In genomic region chr1:180424848-180425457, GRCh38 we compare ENCODE assay signal across 13 cellular contexts.
A peak's percentile ranks its signal among the peaks of the same experiment; 100 is the strongest.
DNase-seq lines count a peak whose midpoint lies in the region; ATAC-seq and TF ChIP-seq lines count a peak whose summit lies in the region.
"Had no signal": no experiment of that assay in that cellular context is flagged by ENCODE, and none has a peak within 500 bp of the region (broad histone marks: within the 10 kb centered on the region; RNA-seq: fewer than 3 reads in every experiment).

No MANE protein-coding gene starts in this region.

- no peak overlapping the region for H3K4ac ChIP-seq in mesendoderm (ENCODE audit: low read depth, low read length)

- H2BK15ac ChIP-seq in mesendoderm (replicated peaks; ENCODE audit: low read depth): no peak overlapping the region

- H3K27me3 Mint-ChIP-seq in Caco-2 (ENCODE audit: insufficient read depth, unreplicated experiment): no peaks in the 10 kb centered on the region
- H3K27me3 Mint-ChIP-seq: activated CD4-positive, alpha-beta memory T cell treated with anti-CD3 and anti-CD28 coated beads, Interleukin-2, amount 10 ng/mL, durations not matched to agents 7 days and 5 days; natural killer cell treated with Interleukin-12 subunit alpha and Interleukin-12 subunit beta and Interleukin-15 and Interleukin-18, amount 100 ng/mL, for 72 hours had no signal

- H3K4me3 Mint-ChIP-seq in Caco-2 (ENCODE audit: unreplicated experiment): no peak overlapping the region
- H3K4me3 Mint-ChIP-seq: activated CD4-positive, alpha-beta memory T cell treated with anti-CD3 and anti-CD28 coated beads, Interleukin-2, amount 10 ng/mL, durations not matched to agents 7 days and 5 days; natural killer cell treated with Interleukin-12 subunit alpha and Interleukin-12 subunit beta and Interleukin-15 and Interleukin-18, amount 100 ng/mL, for 72 hours had no signal

- POLR2A ChIA-PET in Caco-2 (lab: Charles Lee): no interaction called here

- H4K5ac ChIP-seq in mesendoderm (ENCODE audit: low read length): no peak overlapping the region

- H3K9ac ChIP-seq in mesendoderm (ENCODE audit: low read length): no peak overlapping the region

- no peaks in the 10 kb centered on the region for H3K79me2 ChIP-seq in mesendoderm (ENCODE audit: control insufficient read depth, insufficient read depth, low read length)

- peaks cover 27% of the 10 kb centered on the region for H3K36me3 Mint-ChIP-seq in Caco-2 (ENCODE audit: insufficient read depth, unreplicated experiment)

- no peaks in the 10 kb centered on the region for H3K79me1 ChIP-seq in mesendoderm (ENCODE audit: low read length)

- no peak overlapping the region for H2BK120ac ChIP-seq in mesendoderm (ENCODE audit: low read depth, low read length)

- H3K23ac ChIP-seq in mesendoderm (ENCODE audit: low read length): no peak overlapping the region

- ATAC-seq in HG03520 (IDR thresholded peaks at IDR 0.05; ENCODE audit: unreplicated experiment) (no peak), right lobe of liver (no peak)
- ATAC-seq: heart left ventricle; left cardiac atrium; natural killer cell treated with Interleukin-12 subunit alpha and Interleukin-12 subunit beta and Interleukin-15 and Interleukin-18, amount 100 ng/mL, for 72 hours had no signal

- no peaks in the 10 kb centered on the region for H3K9me3 ChIP-seq in right lobe of liver
- H3K9me3 ChIP-seq in Caco-2: no peaks in the 10 kb centered on the region
- H3K9me3 ChIP-seq: suprapubic skin had no signal

- no peaks in the 10 kb centered on the region for H3K4me1 Mint-ChIP-seq in Caco-2 (ENCODE audit: low read depth, unreplicated experiment)

- no peaks in the 10 kb centered on the region for H3K36me3 ChIP-seq in mesendoderm (ENCODE audit: control insufficient read depth, insufficient read depth, low read length)
- H3K36me3 ChIP-seq in right lobe of liver: no peaks in the 10 kb centered on the region
- H3K36me3 ChIP-seq in Caco-2 (ENCODE audit: control insufficient read depth, insufficient read depth, low read length): no peaks in the 10 kb centered on the region

- H3K4me1 ChIP-seq in mesendoderm (ENCODE audit: control insufficient read depth, low read depth, low read length) (peaks cover 4% of the 10 kb centered on the region), right lobe of liver (no peaks in the 10 kb centered on the region), Caco-2 (no peaks in the 10 kb centered on the region)
- H3K4me1 ChIP-seq: suprapubic skin had no signal

- peak; percentile 6 for DNase-seq in ELF-1 (ENCODE audit: low read depth, low spot score)
- peak; percentile 10 for DNase-seq in NCI-H128 (lab: John Stamatoyannopoulos, UW; ENCODE audit: unreplicated experiment)
- peak; percentile 80 to 82 for DNase-seq in NCI-H526 (lab: John Stamatoyannopoulos, UW)
- peak; percentile 42 for DNase-seq in mesendoderm
- no peak for DNase-seq in right lobe of liver
- DNase-seq in stimulated activated CD8-positive, alpha-beta memory T cell treated with anti-CD3 and anti-CD28 coated beads, Interleukin-4, amount 100 ng/mL, for 48 hours: no peak
- DNase-seq in Caco-2: no peak
- DNase-seq: activated CD4-positive, alpha-beta memory T cell treated with anti-CD3 and anti-CD28 coated beads, Interleukin-2, amount 10 ng/mL, durations not matched to agents 7 days and 5 days; heart left ventricle; left cardiac atrium had no signal

- H3K27ac ChIP-seq in mesendoderm (ENCODE audit: low read depth, low read length) (no peak overlapping the region), right lobe of liver (no peak overlapping the region)
- H3K27ac ChIP-seq: heart left ventricle, suprapubic skin had no signal

- H2AK5ac ChIP-seq in mesendoderm (ENCODE audit: low read length): no peak overlapping the region

- WGBS in mesendoderm (ENCODE audit: extremely low coverage, insufficient coverage, low lambda C conversion rate): no CpG with 5 or more reads among the region's 3 CpGs
- WGBS in right lobe of liver (ENCODE audit: insufficient coverage, low coverage, low lambda C conversion rate, missing lambda C conversion rate): 98% methylated on average over 3 of the region's 3 CpGs

- no peak overlapping the region for H3K18ac ChIP-seq in mesendoderm (ENCODE audit: low read length)

- H3K56ac ChIP-seq in mesendoderm (ENCODE audit: low read length): no peak overlapping the region

- CTCF ChIA-PET in Caco-2 (lab: Charles Lee): no interaction called here

- no TSS peak for BruUV-seq in Caco-2 (replicated peaks; lab: Mats Ljungman, UMichigan)

- H3K4me2 ChIP-seq in mesendoderm (ENCODE audit: low read length): no peak overlapping the region

- intact Hi-C loops in right lobe of liver (cut with DNase I): no loop called here
- intact Hi-C loops in Caco-2 (cut with micrococcal nuclease; ENCODE audit: unreplicated experiment): no loop called here

- H2BK5ac ChIP-seq in mesendoderm (ENCODE audit: low read length): no peak overlapping the region

- no peak overlapping the region for H4K8ac ChIP-seq in mesendoderm (ENCODE audit: low read depth, low read length)

- H3K4me3 ChIP-seq in mesendoderm (ENCODE audit: low read length) (no peak overlapping the region), right lobe of liver (no peak overlapping the region), Caco-2 (ENCODE audit: low read depth, low read length) (no peak overlapping the region)
- H3K4me3 ChIP-seq: heart left ventricle, suprapubic skin had no signal

- TF ChIP-seq CTCF in right lobe of liver (IDR thresholded peaks at IDR 0.05) (no peak), Caco-2 (IDR thresholded peaks at IDR 0.05; ENCODE audit: insufficient read depth in 1 of 2, low read depth in 1 of 2, low read length in 1 of 2, severe bottlenecking in 1 of 2, unreplicated experiment in 1 of 2) (no peak)

- H3K27ac Mint-ChIP-seq in Caco-2 (ENCODE audit: unreplicated experiment): no peak overlapping the region
- H3K27ac Mint-ChIP-seq: activated CD4-positive, alpha-beta memory T cell treated with anti-CD3 and anti-CD28 coated beads, Interleukin-2, amount 10 ng/mL, durations not matched to agents 7 days and 5 days; natural killer cell treated with Interleukin-12 subunit alpha and Interleukin-12 subunit beta and Interleukin-15 and Interleukin-18, amount 100 ng/mL, for 72 hours had no signal

- H3K9me3 Mint-ChIP-seq in Caco-2 (ENCODE audit: unreplicated experiment): no peaks in the 10 kb centered on the region
- H3K9me3 Mint-ChIP-seq: natural killer cell treated with Interleukin-12 subunit alpha and Interleukin-12 subunit beta and Interleukin-15 and Interleukin-18, amount 100 ng/mL, for 72 hours had no signal

- no peak for TF ChIP-seq POLR2A in right lobe of liver (IDR thresholded peaks at IDR 0.05)

- no peaks in the 10 kb centered on the region for H3K27me3 ChIP-seq in mesendoderm (ENCODE audit: insufficient read depth, low read length, poor library complexity)
- no peaks in the 10 kb centered on the region for H3K27me3 ChIP-seq in right lobe of liver
- no peaks in the 10 kb centered on the region for H3K27me3 ChIP-seq in Caco-2 (replicated peaks; ENCODE audit: control insufficient read depth, insufficient read depth, low read length)
- H3K27me3 ChIP-seq: heart left ventricle, suprapubic skin had no signal

Comparison
In these comparisons a context has a peak if more than half of its experiments do, and no peak if none do; other contexts are left out.
1. DNase-seq: peak in ELF-1 (single experiment), NCI-H128 (single experiment), NCI-H526 (2 of 2) and mesendoderm (single experiment); none in right lobe of liver (0 of 3), stimulated activated CD8-positive, alpha-beta memory T cell treated with anti-CD3 and anti-CD28 coated beads, Interleukin-4, amount 100 ng/mL, for 48 hours (single experiment) and Caco-2 (0 of 2).